Comparison of ENCODE assay signal across 37 cellular contexts in the genomic region with DNA sequence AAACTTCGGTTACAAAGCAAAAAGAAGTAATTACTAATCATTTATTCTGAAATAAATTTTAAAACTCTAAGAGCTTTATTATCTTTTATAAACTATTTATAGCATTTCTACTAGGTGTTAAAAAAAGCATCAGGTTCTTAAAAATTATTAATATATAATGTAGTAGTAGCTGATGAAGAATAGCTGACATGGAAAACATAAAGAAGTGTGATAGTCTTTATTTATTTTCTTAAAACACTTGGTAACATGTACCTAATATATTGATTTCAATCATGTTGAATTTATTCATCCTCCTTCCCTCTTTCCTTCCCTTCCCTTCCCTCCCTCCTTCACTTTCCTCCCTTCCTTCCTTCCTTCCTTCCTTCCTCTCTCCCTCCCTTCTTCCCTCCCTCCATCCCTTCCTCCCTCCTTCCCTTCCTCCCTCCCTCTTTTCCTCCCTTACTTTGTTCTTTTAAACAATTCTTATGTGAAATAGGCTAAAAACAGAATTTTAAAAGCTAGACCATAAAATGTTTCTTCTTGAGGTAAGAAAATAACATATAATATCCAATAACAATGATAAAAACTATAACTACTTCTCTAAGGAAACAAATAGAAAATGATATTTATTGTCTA.
"Had no signal": no experiment of that assay in that cellular context is flagged by ENCODE, and none has a peak within 500 bp of the region (broad histone marks: within the 10 kb centered on the region; RNA-seq: fewer than 3 reads in every experiment).

No MANE protein-coding gene starts in this region.

- H3K4me1 Mint-ChIP-seq: activated B cell treated with CpG ODN at 0.5 μM for 24 hours; activated CD4-positive, alpha-beta T cell treated with anti-CD3 and anti-CD28 coated beads, Interleukin-2, amount 10 ng/mL, durations not matched to agents 24 days and 14 days; activated naive CD4-positive, alpha-beta T cell treated with anti-CD3 and anti-CD28 coated beads, Interleukin-2, amount 10 ng/mL, durations not matched to agents 7 days and 5 days; activated naive CD4-positive, alpha-beta T cell treated with anti-CD3 and anti-CD28 coated beads, Interleukin-2, amount 50 U/mL, for 24 hours; activated naive CD8-positive, alpha-beta T cell treated with anti-CD3 and anti-CD28 coated beads, Interleukin-2, amount 10 ng/mL, durations not matched to agents 7 days and 5 days; activated naive CD8-positive, alpha-beta T cell treated with anti-CD3 and anti-CD28 coated beads, Interleukin-2, amount 50 U/mL, for 24 hours; central memory CD8-positive, alpha-beta T cell had no signal

- H3K27ac ChIP-seq: ascending aorta, cardiac muscle cell, VCaP had no signal

- H3K9me3 ChIP-seq: ascending aorta had no signal

- H3K9me3 Mint-ChIP-seq: activated B cell treated with CpG ODN at 0.5 μM for 24 hours; activated CD4-positive, alpha-beta memory T cell treated with anti-CD3 and anti-CD28 coated beads for 36 hours; activated CD4-positive, alpha-beta T cell treated with anti-CD3 and anti-CD28 coated beads, Interleukin-2, amount 10 ng/mL, durations not matched to agents 24 days and 14 days; activated naive CD4-positive, alpha-beta T cell treated with anti-CD3 and anti-CD28 coated beads, Interleukin-2, amount 10 ng/mL, durations not matched to agents 7 days and 5 days; activated naive CD4-positive, alpha-beta T cell treated with anti-CD3 and anti-CD28 coated beads, Interleukin-2, amount 50 U/mL, for 24 hours; activated naive CD8-positive, alpha-beta T cell treated with anti-CD3 and anti-CD28 coated beads, Interleukin-2, amount 10 ng/mL, durations not matched to agents 7 days and 5 days; activated naive CD8-positive, alpha-beta T cell treated with anti-CD3 and anti-CD28 coated beads, Interleukin-2, amount 50 U/mL, for 24 hours; activated T-helper 2 cell treated with anti-CD3 and anti-CD28 coated beads, Interferon-gamma antibody, Interleukin-2, Interleukin-4, amounts not matched to agents 10 μg/mL and 5 μg/mL and 100 μg/mL, durations not matched to agents 14 hours and 24 hours and 36 hours; brain; T-helper 1 cell treated with Interleukin-12 subunit alpha and Interleukin-12 subunit beta and Interleukin-4 antibody, amounts not matched to agents 30 μg/mL and 1 μg/mL, for 36 hours; T-helper 2 cell treated with Interferon-gamma antibody and Interleukin-4, amounts not matched to agents 5 μg/mL and 100 μg/mL, for 36 hours had no signal

- H3K27me3 ChIP-seq: ascending aorta, cardiac muscle cell had no signal

- H3K36me3 ChIP-seq: ascending aorta, cardiac muscle cell had no signal

- H3K27me3 Mint-ChIP-seq: activated B cell treated with CpG ODN at 0.5 μM for 24 hours; activated CD4-positive, alpha-beta memory T cell treated with anti-CD3 and anti-CD28 coated beads for 36 hours; activated CD4-positive, alpha-beta T cell treated with anti-CD3 and anti-CD28 coated beads, Interleukin-2, amount 10 ng/mL, durations not matched to agents 24 days and 14 days; activated CD8-positive, alpha-beta T cell treated with anti-CD3 and anti-CD28 coated beads for 36 hours; activated naive CD4-positive, alpha-beta T cell treated with anti-CD3 and anti-CD28 coated beads, Interleukin-2, amount 10 ng/mL, durations not matched to agents 7 days and 5 days; activated naive CD4-positive, alpha-beta T cell treated with anti-CD3 and anti-CD28 coated beads, Interleukin-2, amount 50 U/mL, for 24 hours; activated naive CD8-positive, alpha-beta T cell; activated naive CD8-positive, alpha-beta T cell treated with anti-CD3 and anti-CD28 coated beads, Interleukin-2, amount 10 ng/mL, durations not matched to agents 7 days and 5 days; activated naive CD8-positive, alpha-beta T cell treated with anti-CD3 and anti-CD28 coated beads, Interleukin-2, amount 50 U/mL, for 24 hours; brain; central memory CD8-positive, alpha-beta T cell had no signal

- H3K4me1 ChIP-seq: ascending aorta had no signal

- H3K4me3 ChIP-seq: ascending aorta, cardiac muscle cell had no signal

- H3K36me3 Mint-ChIP-seq: activated CD4-positive, alpha-beta memory T cell treated with anti-CD3 and anti-CD28 coated beads for 36 hours; activated naive CD4-positive, alpha-beta T cell treated with anti-CD3 and anti-CD28 coated beads, Interleukin-2, amount 10 ng/mL, durations not matched to agents 7 days and 5 days; activated naive CD4-positive, alpha-beta T cell treated with anti-CD3 and anti-CD28 coated beads, Interleukin-2, amount 50 U/mL, for 24 hours; activated naive CD8-positive, alpha-beta T cell; activated naive CD8-positive, alpha-beta T cell treated with anti-CD3 and anti-CD28 coated beads, Interleukin-2, amount 10 ng/mL, durations not matched to agents 7 days and 5 days; brain had no signal

- H3K4me3 Mint-ChIP-seq: activated B cell treated with CpG ODN at 0.5 μM for 24 hours; activated CD4-positive, alpha-beta memory T cell treated with anti-CD3 and anti-CD28 coated beads for 36 hours; activated CD4-positive, alpha-beta T cell treated with anti-CD3 and anti-CD28 coated beads, Interleukin-2, amount 10 ng/mL, durations not matched to agents 24 days and 14 days; activated CD8-positive, alpha-beta T cell treated with anti-CD3 and anti-CD28 coated beads for 36 hours; activated naive CD4-positive, alpha-beta T cell treated with anti-CD3 and anti-CD28 coated beads, Interleukin-2, amount 10 ng/mL, durations not matched to agents 7 days and 5 days; activated naive CD4-positive, alpha-beta T cell treated with anti-CD3 and anti-CD28 coated beads, Interleukin-2, amount 50 U/mL, for 24 hours; activated naive CD8-positive, alpha-beta T cell; activated naive CD8-positive, alpha-beta T cell treated with anti-CD3 and anti-CD28 coated beads, Interleukin-2, amount 10 ng/mL, durations not matched to agents 7 days and 5 days; activated naive CD8-positive, alpha-beta T cell treated with anti-CD3 and anti-CD28 coated beads, Interleukin-2, amount 50 U/mL, for 24 hours; brain; central memory CD8-positive, alpha-beta T cell; T-helper 1 cell treated with Interleukin-12 subunit alpha and Interleukin-12 subunit beta and Interleukin-4 antibody, amounts not matched to agents 30 μg/mL and 1 μg/mL, for 36 hours; T-helper 2 cell treated with Interferon-gamma antibody and Interleukin-4, amounts not matched to agents 5 μg/mL and 100 μg/mL, for 36 hours had no signal

- FAIRE-seq: bronchial epithelial cell, TTC549 had no signal

- DNase-seq: activated B cell treated with CpG ODN at 0.5 μM for 24 hours; activated CD4-positive, alpha-beta memory T cell treated with anti-CD3 and anti-CD28 coated beads for 36 hours; activated CD4-positive, alpha-beta T cell treated with anti-CD3 and anti-CD28 coated beads for 4 hours; activated CD4-positive, alpha-beta T cell treated with anti-CD3 and anti-CD28 coated beads, Interleukin-2, amount 10 ng/mL, durations not matched to agents 24 days and 14 days; activated CD4-positive, alpha-beta T cell treated with anti-CD3 and anti-CD28 coated beads, Interleukin-2, amount 50 U/mL, for 1 hour; activated CD4-positive, alpha-beta T cell treated with anti-CD3 and anti-CD28 coated beads, Interleukin-2, amount 50 U/mL, for 4 hours; activated CD4-positive, CD25-positive, alpha-beta regulatory T cell treated with anti-CD3 and anti-CD28 coated beads, Interleukin-2, amount 50 U/mL, for 72 hours; activated CD8-positive, alpha-beta memory T cell treated with anti-CD3 and anti-CD28 coated beads, Interleukin-2, amount 50 U/mL, for 4 hours; activated CD8-positive, alpha-beta T cell treated with anti-CD3 and anti-CD28 coated beads for 36 hours; activated effector memory CD4-positive, alpha-beta T cell treated with Interleukin-2 at 50 U/mL for 16 hours; activated gamma-delta T cell; activated naive CD4-positive, alpha-beta T cell treated with anti-CD3 and anti-CD28 coated beads, Interleukin-2, amount 10 ng/mL, durations not matched to agents 7 days and 5 days; activated naive CD4-positive, alpha-beta T cell treated with Interleukin-2 at 50 U/mL for 16 hours; activated naive CD8-positive, alpha-beta T cell treated with anti-CD3 and anti-CD28 coated beads, Interleukin-2, amount 10 ng/mL, durations not matched to agents 7 days and 5 days; activated naive CD8-positive, alpha-beta T cell treated with anti-CD3 and anti-CD28 coated beads, Interleukin-2, amount 50 U/mL, for 24 hours; activated T-cell treated with anti-CD3 and anti-CD28 coated beads for 4 hours; activated T-cell treated with anti-CD3 and anti-CD28 coated beads, Interleukin-2, amount 50 U/mL, for 1 hour; activated T-cell treated with anti-CD3 and anti-CD28 coated beads, Interleukin-2, amount 50 U/mL, for 48 hours; amygdala; anterior cingulate cortex; caudate nucleus; cerebellar nuclear complex; T-helper 1 cell; T-helper 2 cell; T-helper 9 cell had no signal

- ATAC-seq: activated CD8-positive, alpha-beta T cell treated with anti-CD3 and anti-CD28 coated beads for 36 hours; activated naive CD8-positive, alpha-beta T cell treated with anti-CD3 and anti-CD28 coated beads, Interleukin-2, amount 50 U/mL, for 24 hours had no signal
